Comparison of ENCODE assay signal across 12 cellular contexts in genomic region chr15:45333550-45333949, GRCh38. TPM values are rescaled to one million over a fixed set of nuclear protein-coding genes. Genes with fewer than 3 reads are reported as not detected.
DNase-seq lines count a peak whose midpoint lies in the region; TF ChIP-seq lines count a peak whose summit lies in the region.
"Had no signal": no experiment of that assay in that cellular context is flagged by ENCODE, and none has a peak within 500 bp of the region (broad histone marks: within the 10 kb centered on the region; RNA-seq: fewer than 3 reads in every experiment).

No MANE protein-coding gene starts in this region.

- peak; percentile 26 for DNase-seq in Calu3
- peak; percentile 46 for DNase-seq in NCI-H2171 treated with DMSO at 0.1 percent for 48 hours (lab: John Stamatoyannopoulos, UW)
- peak; percentile 54 for DNase-seq in colonic mucosa
- DNase-seq in midbrain (lab: John Stamatoyannopoulos, UW) = peak; percentile 19
- no peak for DNase-seq in mesendoderm
- DNase-seq in GM19238 (ENCODE audit: insufficient read length, low spot score) = no peak
- no peak for DNase-seq in T-helper 2 cell treated with Interferon-gamma antibody and Interleukin-4, amounts not matched to agents 5 μg/mL and 100 μg/mL, for 36 hours (ENCODE audit: low spot score)
- no peak for DNase-seq in activated naive CD4-positive, alpha-beta T cell (lab: John Stamatoyannopoulos, UW)
- DNase-seq: amniotic stem cell, NCI-H2107, retina had no signal

- no peaks in the 10 kb centered on the region for H3K36me3 ChIP-seq in colonic mucosa
- no peaks in the 10 kb centered on the region for H3K36me3 ChIP-seq in mesendoderm (ENCODE audit: control insufficient read depth, insufficient read depth, low read length)

- CTCF ChIA-PET in Calu3 (lab: Charles Lee) = interaction anchor here (0.5 to 1.2 kb wide), 3 partner anchors 14 to 388 kb away, joined by 3 to 6 read pairs (median 4); a partner anchor contains a TSS

- no peaks in the 10 kb centered on the region for H3K79me1 ChIP-seq in mesendoderm (ENCODE audit: low read length)

- no peaks in the 10 kb centered on the region for H3K9me3 ChIP-seq in colonic mucosa

- H3K23ac ChIP-seq in mesendoderm (ENCODE audit: low read length) = no peak overlapping the region

- no peak overlapping the region for H3K4me3 ChIP-seq in colonic mucosa
- no peak overlapping the region for H3K4me3 ChIP-seq in mesendoderm (ENCODE audit: low read length)

- no peak overlapping the region for H2AK5ac ChIP-seq in mesendoderm (ENCODE audit: low read length)

- no peak overlapping the region for H2BK5ac ChIP-seq in mesendoderm (ENCODE audit: low read length)

- no peak overlapping the region for H3K4ac ChIP-seq in mesendoderm (ENCODE audit: low read depth, low read length)

- no peak overlapping the region for H3K4me2 ChIP-seq in mesendoderm (ENCODE audit: low read length)

- no peaks in the 10 kb centered on the region for H3K36me3 Mint-ChIP-seq in Calu3 (ENCODE audit: insufficient read depth, unreplicated experiment)
- no peaks in the 10 kb centered on the region for H3K36me3 Mint-ChIP-seq in T-helper 2 cell treated with Interferon-gamma antibody and Interleukin-4, amounts not matched to agents 5 μg/mL and 100 μg/mL, for 36 hours (ENCODE audit: low read depth)
- H3K36me3 Mint-ChIP-seq: stimulated activated memory B cell treated with anti-CD40 and anti-IgM and Interleukin-4, amounts not matched to agents 10 μg/mL and 1 μg/mL and 100 μg/mL, for 72 hours had no signal

- no peaks in the 10 kb centered on the region for H3K79me2 ChIP-seq in mesendoderm (ENCODE audit: control insufficient read depth, insufficient read depth, low read length)

- H3K27ac Mint-ChIP-seq in Calu3 (ENCODE audit: unreplicated experiment) = no peak overlapping the region
- H3K27ac Mint-ChIP-seq in T-helper 2 cell treated with Interferon-gamma antibody and Interleukin-4, amounts not matched to agents 5 μg/mL and 100 μg/mL, for 36 hours = no peak overlapping the region
- H3K27ac Mint-ChIP-seq: stimulated activated memory B cell treated with anti-CD40 and anti-IgM and Interleukin-4, amounts not matched to agents 10 μg/mL and 1 μg/mL and 100 μg/mL, for 72 hours had no signal

- peaks cover 8% of the 10 kb centered on the region for H3K4me1 Mint-ChIP-seq in Calu3 (ENCODE audit: low read depth, unreplicated experiment)
- H3K4me1 Mint-ChIP-seq in T-helper 2 cell treated with Interferon-gamma antibody and Interleukin-4, amounts not matched to agents 5 μg/mL and 100 μg/mL, for 36 hours (ENCODE audit: low read depth) = peaks cover 5% of the 10 kb centered on the region
- H3K4me1 Mint-ChIP-seq: stimulated activated memory B cell treated with anti-CD40 and anti-IgM and Interleukin-4, amounts not matched to agents 10 μg/mL and 1 μg/mL and 100 μg/mL, for 72 hours had no signal

- no peak overlapping the region for H4K5ac ChIP-seq in mesendoderm (ENCODE audit: low read length)

- H3K4me1 ChIP-seq in colonic mucosa (no peaks in the 10 kb centered on the region), mesendoderm (ENCODE audit: control insufficient read depth, low read depth, low read length) (no peaks in the 10 kb centered on the region)

- TF ChIP-seq CTCF in Calu3 (IDR thresholded peaks at IDR 0.05; ENCODE audit: unreplicated experiment) (no peak), colonic mucosa (IDR thresholded peaks at IDR 0.05) (no peak)

- no peak overlapping the region for H3K18ac ChIP-seq in mesendoderm (ENCODE audit: low read length)

- BruUV-seq in Calu3 (replicated peaks; lab: Mats Ljungman, UMichigan) = no TSS peak

- H3K9me3 Mint-ChIP-seq in Calu3 (ENCODE audit: low read depth, unreplicated experiment) = no peaks in the 10 kb centered on the region
- no peaks in the 10 kb centered on the region for H3K9me3 Mint-ChIP-seq in T-helper 2 cell treated with Interferon-gamma antibody and Interleukin-4, amounts not matched to agents 5 μg/mL and 100 μg/mL, for 36 hours
- H3K9me3 Mint-ChIP-seq: stimulated activated memory B cell treated with anti-CD40 and anti-IgM and Interleukin-4, amounts not matched to agents 10 μg/mL and 1 μg/mL and 100 μg/mL, for 72 hours had no signal

- H3K27ac ChIP-seq in colonic mucosa = no peak overlapping the region
- no peak overlapping the region for H3K27ac ChIP-seq in mesendoderm (ENCODE audit: low read depth, low read length)

- no peaks in the 10 kb centered on the region for H3K27me3 Mint-ChIP-seq in Calu3 (ENCODE audit: unreplicated experiment)
- H3K27me3 Mint-ChIP-seq in T-helper 2 cell treated with Interferon-gamma antibody and Interleukin-4, amounts not matched to agents 5 μg/mL and 100 μg/mL, for 36 hours (ENCODE audit: low read depth) = peaks cover 19% of the 10 kb centered on the region

- no peak overlapping the region for H3K9ac ChIP-seq in colonic mucosa (ENCODE audit: low read depth in 2 of 2, low read length in 2 of 2)
- H3K9ac ChIP-seq in mesendoderm (ENCODE audit: low read length) = no peak overlapping the region

- H2BK120ac ChIP-seq in mesendoderm (ENCODE audit: low read depth, low read length) = no peak overlapping the region

- no peak overlapping the region for H3K56ac ChIP-seq in mesendoderm (ENCODE audit: low read length)

- no peak overlapping the region for H2BK15ac ChIP-seq in mesendoderm (replicated peaks; ENCODE audit: low read depth)

- intact Hi-C loops in Calu3 (cut with micrococcal nuclease; ENCODE audit: unreplicated experiment) (no loop called here), colonic mucosa (cut with DNase I) (no loop called here)

- no peak overlapping the region for H4K8ac ChIP-seq in mesendoderm (ENCODE audit: low read depth, low read length)

- H3K4me3 Mint-ChIP-seq in Calu3 (ENCODE audit: low read depth, unreplicated experiment) = no peak overlapping the region
- no peak overlapping the region for H3K4me3 Mint-ChIP-seq in T-helper 2 cell treated with Interferon-gamma antibody and Interleukin-4, amounts not matched to agents 5 μg/mL and 100 μg/mL, for 36 hours
- H3K4me3 Mint-ChIP-seq: stimulated activated memory B cell treated with anti-CD40 and anti-IgM and Interleukin-4, amounts not matched to agents 10 μg/mL and 1 μg/mL and 100 μg/mL, for 72 hours had no signal

- no CpG with 5 or more reads among the region's 3 CpGs for WGBS in mesendoderm (ENCODE audit: extremely low coverage, insufficient coverage, low lambda C conversion rate)

- H3K27me3 ChIP-seq in colonic mucosa = no peaks in the 10 kb centered on the region
- no peaks in the 10 kb centered on the region for H3K27me3 ChIP-seq in mesendoderm (ENCODE audit: insufficient read depth, low read length, poor library complexity)

RNA-seq across cellular contexts. Expression of gene GATM, which starts 44.8 kb away (rescaled TPM):
- total RNA-seq in Calu3 (2022) = 4.1 and 4.2 TPM in 2 replicates
- total RNA-seq in colonic mucosa = 10 to 100 TPM in 1 of 2 donors, 1 to 10 TPM in 1; 6.4 to 17.9 TPM
- 24.2 TPM for polyA plus RNA-seq in mesendoderm (2013, experiment 1 of 2)
- polyA plus RNA-seq in mesendoderm (2013, experiment 2 of 2) = 21.6 TPM

Comparison
In these comparisons a context has a peak if more than half of its experiments do, and no peak if none do; other contexts are left out.
1. DNase-seq: peak in Calu3 (single experiment), NCI-H2171 treated with DMSO at 0.1 percent for 48 hours (single experiment), colonic mucosa (single experiment) and midbrain (single experiment); none in mesendoderm (single experiment), GM19238 (single experiment), T-helper 2 cell treated with Interferon-gamma antibody and Interleukin-4, amounts not matched to agents 5 μg/mL and 100 μg/mL, for 36 hours (single experiment) and activated naive CD4-positive, alpha-beta T cell (0 of 4).